Comparison of ENCODE assay signal across 1 cellular context in the genomic region with DNA sequence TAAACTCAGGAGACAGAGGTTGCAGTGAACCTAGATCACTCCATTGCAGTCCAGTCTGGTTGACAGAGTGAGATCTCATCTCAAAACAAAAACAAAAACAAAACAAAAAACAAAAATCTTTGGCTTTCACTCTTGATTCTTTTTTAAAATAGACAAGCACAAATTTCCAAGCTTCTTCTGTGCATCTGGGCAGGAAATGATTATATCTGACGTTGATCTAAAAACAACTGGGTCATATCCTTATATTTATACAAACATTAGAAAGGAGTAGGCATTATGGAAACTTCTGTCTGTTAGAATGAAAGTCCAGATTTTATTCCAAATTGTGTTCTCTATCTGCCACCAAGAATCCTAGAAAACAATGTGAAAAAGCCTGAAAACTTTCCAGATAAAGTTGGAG.
TF ChIP-seq lines count a peak whose summit lies in the region.

No MANE protein-coding gene starts in this region.

TF ChIP-seq in IMR-90, 13 proteins besides CTCF, POLR2A, EP300 and RAD21:
- TF ChIP-seq MXI1 (IDR thresholded peaks at IDR 0.05; ENCODE audit: borderline replicate concordance, low read depth, low read length) (no peak), MAZ (IDR thresholded peaks at IDR 0.05; ENCODE audit: borderline replicate concordance, low read depth, low read length) (no peak), MAFK (IDR thresholded peaks at IDR 0.05; ENCODE audit: low read depth, low read length) (no peak), CEBPB (IDR thresholded peaks at IDR 0.05; ENCODE audit: low read depth, low read length) (no peak), CHD1 (IDR thresholded peaks at IDR 0.05; ENCODE audit: low read depth, low read length) (no peak), NFE2L2 (IDR thresholded peaks at IDR 0.05; ENCODE audit: low read depth, low read length) (no peak), SMC3 (IDR thresholded peaks at IDR 0.05; ENCODE audit: low read depth, low read length) (no peak), BHLHE40 (IDR thresholded peaks at IDR 0.05; ENCODE audit: low read depth, low read length) (no peak), FOS (IDR thresholded peaks at IDR 0.05; ENCODE audit: low read depth, low read length) (no peak), RFX5 (IDR thresholded peaks at IDR 0.05; ENCODE audit: low read depth, low read length) (no peak), RCOR1 (IDR thresholded peaks at IDR 0.05; ENCODE audit: insufficient replicate concordance, low read length) (no peak), USF2 (IDR thresholded peaks at IDR 0.05; ENCODE audit: low read depth, low read length) (no peak)
- TF ChIP-seq, protein P1, sequence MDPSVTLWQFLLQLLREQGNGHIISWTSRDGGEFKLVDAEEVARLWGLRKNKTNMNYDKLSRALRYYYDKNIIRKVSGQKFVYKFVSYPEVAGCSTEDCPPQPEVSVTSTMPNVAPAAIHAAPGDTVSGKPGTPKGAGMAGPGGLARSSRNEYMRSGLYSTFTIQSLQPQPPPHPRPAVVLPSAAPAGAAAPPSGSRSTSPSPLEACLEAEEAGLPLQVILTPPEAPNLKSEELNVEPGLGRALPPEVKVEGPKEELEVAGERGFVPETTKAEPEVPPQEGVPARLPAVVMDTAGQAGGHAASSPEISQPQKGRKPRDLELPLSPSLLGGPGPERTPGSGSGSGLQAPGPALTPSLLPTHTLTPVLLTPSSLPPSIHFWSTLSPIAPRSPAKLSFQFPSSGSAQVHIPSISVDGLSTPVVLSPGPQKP (IDR thresholded peaks at IDR 0.05; ENCODE audit: borderline replicate concordance, low read depth, low read length), result no peak
